Comparison of ENCODE assay signal across 8 cellular contexts in genomic region chr16:57479422-57480126, GRCh38. TPM values are rescaled to one million over a fixed set of nuclear protein-coding genes. Genes with fewer than 3 reads are reported as not detected.
A peak's percentile ranks its signal among the peaks of the same experiment; 100 is the strongest.
DNase-seq lines count a peak whose midpoint lies in the region; ATAC-seq and TF ChIP-seq lines count a peak whose summit lies in the region.

No MANE protein-coding gene starts in this region.

- H3K9me3 Mint-ChIP-seq in activated T-helper 1 cell treated with anti-CD3 and anti-CD28 coated beads, Interleukin-12 subunit alpha, Interleukin-12 subunit beta, Interleukin-2, Interleukin-4 antibody, amounts not matched to agents 30 ng/mL and 10 ng/mL and 1 ng/mL, durations not matched to agents 14 hours and 24 hours and 36 hours: no peaks in the 10 kb centered on the region

- intact Hi-C loops in activated T-helper 1 cell treated with anti-CD3 and anti-CD28 coated beads, Interleukin-12 subunit alpha, Interleukin-12 subunit beta, Interleukin-2, Interleukin-4 antibody, amounts not matched to agents 30 ng/mL and 10 ng/mL and 1 ng/mL, durations not matched to agents 14 hours and 24 hours and 36 hours (cut with micrococcal nuclease): loop anchor here (5.0 kb wide), 1 partner anchor 258 kb away; the partner anchor contains the start of gene KATNB1

- H3K36me3 Mint-ChIP-seq in activated T-helper 1 cell treated with anti-CD3 and anti-CD28 coated beads, Interleukin-12 subunit alpha, Interleukin-12 subunit beta, Interleukin-2, Interleukin-4 antibody, amounts not matched to agents 30 ng/mL and 10 ng/mL and 1 ng/mL, durations not matched to agents 14 hours and 24 hours and 36 hours (ENCODE audit: low read depth): no peaks in the 10 kb centered on the region

- no peak for TF ChIP-seq CTCF in epithelial cell of proximal tubule (conservative IDR thresholded peaks at IDR 0.05; ENCODE audit: low read depth, low read length)

- DNase-seq in COR-L47 (lab: John Stamatoyannopoulos, UW) (peak; percentile 60), NCI-H2171 (lab: John Stamatoyannopoulos, UW) (peak; percentile 52), epithelial cell of proximal tubule (ENCODE audit: low read depth) (no peak), mucosa of gallbladder (ENCODE audit: low spot score) (peak; percentile 67), globus pallidus (ENCODE audit: low spot score) (no peak)
- DNase-seq in activated T-helper 1 cell treated with anti-CD3 and anti-CD28 coated beads, Interleukin-12 subunit alpha, Interleukin-12 subunit beta, Interleukin-2, Interleukin-4 antibody, amounts not matched to agents 30 ng/mL and 10 ng/mL and 1 ng/mL, durations not matched to agents 14 hours and 24 hours and 36 hours (ENCODE audit: low spot score): no peak

- H3K4me1 Mint-ChIP-seq in activated T-helper 1 cell treated with anti-CD3 and anti-CD28 coated beads, Interleukin-12 subunit alpha, Interleukin-12 subunit beta, Interleukin-2, Interleukin-4 antibody, amounts not matched to agents 30 ng/mL and 10 ng/mL and 1 ng/mL, durations not matched to agents 14 hours and 24 hours and 36 hours (ENCODE audit: low read depth): peaks cover 18% of the 10 kb centered on the region

- H3K4me3 Mint-ChIP-seq in activated T-helper 1 cell treated with anti-CD3 and anti-CD28 coated beads, Interleukin-12 subunit alpha, Interleukin-12 subunit beta, Interleukin-2, Interleukin-4 antibody, amounts not matched to agents 30 ng/mL and 10 ng/mL and 1 ng/mL, durations not matched to agents 14 hours and 24 hours and 36 hours: no peak overlapping the region

- ATAC-seq in GM18519 (IDR thresholded peaks at IDR 0.05; ENCODE audit: low FRiP score, unreplicated experiment) (no peak), GM21390 (IDR thresholded peaks at IDR 0.05; ENCODE audit: unreplicated experiment) (no peak)

- peaks cover 2% of the 10 kb centered on the region for H3K27me3 Mint-ChIP-seq in activated T-helper 1 cell treated with anti-CD3 and anti-CD28 coated beads, Interleukin-12 subunit alpha, Interleukin-12 subunit beta, Interleukin-2, Interleukin-4 antibody, amounts not matched to agents 30 ng/mL and 10 ng/mL and 1 ng/mL, durations not matched to agents 14 hours and 24 hours and 36 hours (ENCODE audit: insufficient read depth)

- H3K4me3 ChIP-seq in epithelial cell of proximal tubule (ENCODE audit: low read depth, low read length): peak overlapping the region; percentile 61

- no peak overlapping the region for H3K27ac Mint-ChIP-seq in activated T-helper 1 cell treated with anti-CD3 and anti-CD28 coated beads, Interleukin-12 subunit alpha, Interleukin-12 subunit beta, Interleukin-2, Interleukin-4 antibody, amounts not matched to agents 30 ng/mL and 10 ng/mL and 1 ng/mL, durations not matched to agents 14 hours and 24 hours and 36 hours

RNA-seq across cellular contexts. Expression of gene DOK4, which starts 6.7 kb away (rescaled TPM):
- total RNA-seq in epithelial cell of proximal tubule: 35.3 and 39.5 TPM in 2 replicates
- total RNA-seq in mucosa of gallbladder: 123 TPM
- total RNA-seq in activated T-helper 1 cell treated with anti-CD3 and anti-CD28 coated beads, Interleukin-12 subunit alpha, Interleukin-12 subunit beta, Interleukin-2, Interleukin-4 antibody, amounts not matched to agents 30 ng/mL and 10 ng/mL and 1 ng/mL, durations not matched to agents 14 hours and 24 hours and 36 hours: 4.4 and 4.9 TPM in 2 replicates

RNA-seq across cellular contexts. Expression of gene POLR2C, which starts 17.1 kb away (rescaled TPM):
- total RNA-seq in epithelial cell of proximal tubule: 64.5 and 140 TPM in 2 replicates
- 65.7 TPM for total RNA-seq in mucosa of gallbladder
- 89.2 and 90.9 TPM in 2 replicates for total RNA-seq in activated T-helper 1 cell treated with anti-CD3 and anti-CD28 coated beads, Interleukin-12 subunit alpha, Interleukin-12 subunit beta, Interleukin-2, Interleukin-4 antibody, amounts not matched to agents 30 ng/mL and 10 ng/mL and 1 ng/mL, durations not matched to agents 14 hours and 24 hours and 36 hours

RNA-seq across cellular contexts. Expression of gene COQ9, which starts 32.3 kb away (rescaled TPM):
- total RNA-seq in epithelial cell of proximal tubule (40.0 and 45.4 TPM in 2 replicates), mucosa of gallbladder (79.8 TPM)
- 51.2 and 51.6 TPM in 2 replicates for total RNA-seq in activated T-helper 1 cell treated with anti-CD3 and anti-CD28 coated beads, Interleukin-12 subunit alpha, Interleukin-12 subunit beta, Interleukin-2, Interleukin-4 antibody, amounts not matched to agents 30 ng/mL and 10 ng/mL and 1 ng/mL, durations not matched to agents 14 hours and 24 hours and 36 hours

RNA-seq across cellular contexts. Expression of gene CIAPIN1, which starts 32.4 kb away (rescaled TPM):
- total RNA-seq in epithelial cell of proximal tubule (69.1 and 75.6 TPM in 2 replicates), mucosa of gallbladder (45.4 TPM)
- total RNA-seq in activated T-helper 1 cell treated with anti-CD3 and anti-CD28 coated beads, Interleukin-12 subunit alpha, Interleukin-12 subunit beta, Interleukin-2, Interleukin-4 antibody, amounts not matched to agents 30 ng/mL and 10 ng/mL and 1 ng/mL, durations not matched to agents 14 hours and 24 hours and 36 hours: 98.0 and 98.4 TPM in 2 replicates

RNA-seq across cellular contexts. Expression of gene CCDC102A, which starts 56.8 kb away (rescaled TPM):
- total RNA-seq in epithelial cell of proximal tubule: 14.0 and 22.7 TPM in 2 replicates
- 10.2 TPM for total RNA-seq in mucosa of gallbladder
- total RNA-seq in activated T-helper 1 cell treated with anti-CD3 and anti-CD28 coated beads, Interleukin-12 subunit alpha, Interleukin-12 subunit beta, Interleukin-2, Interleukin-4 antibody, amounts not matched to agents 30 ng/mL and 10 ng/mL and 1 ng/mL, durations not matched to agents 14 hours and 24 hours and 36 hours: 5.7 and 7.3 TPM in 2 replicates

Comparison
In these comparisons a context has a peak if more than half of its experiments do, and no peak if none do; other contexts are left out.
1. DNase-seq: peak in COR-L47 (single experiment), NCI-H2171 (single experiment) and mucosa of gallbladder (single experiment); none in epithelial cell of proximal tubule (single experiment), activated T-helper 1 cell treated with anti-CD3 and anti-CD28 coated beads, Interleukin-12 subunit alpha, Interleukin-12 subunit beta, Interleukin-2, Interleukin-4 antibody, amounts not matched to agents 30 ng/mL and 10 ng/mL and 1 ng/mL, durations not matched to agents 14 hours and 24 hours and 36 hours (single experiment) and globus pallidus (single experiment).